In the genomic region with DNA sequence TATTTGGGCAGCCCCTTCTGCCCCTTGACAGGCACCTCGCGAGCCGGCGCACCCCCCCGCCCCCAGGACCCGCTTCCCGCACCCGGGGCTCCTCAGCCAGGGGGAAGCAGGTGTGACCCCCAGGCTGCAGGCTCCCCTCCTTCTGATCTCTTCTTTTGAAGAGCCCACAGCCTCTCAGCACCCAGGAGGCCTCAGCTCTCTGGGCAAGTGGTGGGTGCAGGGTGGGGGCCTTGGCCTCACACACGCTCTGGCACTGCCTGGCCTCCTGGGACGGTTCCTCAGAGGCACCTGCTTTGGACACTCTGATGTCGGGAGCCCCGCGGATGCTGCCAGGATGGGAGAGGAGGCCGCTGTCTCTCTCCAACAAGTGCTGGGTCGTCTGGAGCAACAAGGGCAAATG, we compare ENCODE assay signal across 14 cellular contexts. TPM values are rescaled to one million over a fixed set of nuclear protein-coding genes. Genes with fewer than 3 reads are reported as not detected.
DNase-seq lines count a peak whose midpoint lies in the region; ATAC-seq and TF ChIP-seq lines count a peak whose summit lies in the region.
"Had no signal": no experiment of that assay in that cellular context is flagged by ENCODE, and none has a peak within 500 bp of the region (broad histone marks: within the 10 kb centered on the region; RNA-seq: fewer than 3 reads in every experiment).

No MANE protein-coding gene starts in this region.

- intact Hi-C loops in CD8-positive, alpha-beta T cell (cut with DNase I, micrococcal nuclease), result no loop called here
- intact Hi-C loops in left lung (cut with DNase I), result no loop called here

- no peak for TF ChIP-seq EP300 in suprapubic skin (IDR thresholded peaks at IDR 0.05)

- WGBS in suprapubic skin, result 96% methylated on average over 13 of the region's 15 CpGs

- no peaks in the 10 kb centered on the region for H3K4me1 Mint-ChIP-seq in CD8-positive, alpha-beta T cell (ENCODE audit: low read depth)
- peaks cover 0 to 4% (median 3%) of the 10 kb centered on the region in 3 donors for H3K4me1 Mint-ChIP-seq in CD8-positive, alpha-beta memory T cell

- H3K4me1 ChIP-seq in CD8-positive, alpha-beta T cell (ENCODE audit: insufficient read depth, low read length), result no peaks in the 10 kb centered on the region
- no peaks in the 10 kb centered on the region for H3K4me1 ChIP-seq in Peyer's patch
- peaks cover 0 to 6% of the 10 kb centered on the region in 2 donors for H3K4me1 ChIP-seq in left lung
- peaks cover 34% of the 10 kb centered on the region for H3K4me1 ChIP-seq in suprapubic skin
- H3K4me1 ChIP-seq in CD8-positive, alpha-beta memory T cell (ENCODE audit: insufficient read depth, low read length), result no peaks in the 10 kb centered on the region
- H3K4me1 ChIP-seq: SJCRH30 had no signal

- no peaks in the 10 kb centered on the region for H3K27me3 ChIP-seq in CD8-positive, alpha-beta T cell (ENCODE audit: insufficient read depth, low read length)
- H3K27me3 ChIP-seq in Peyer's patch (no peaks in the 10 kb centered on the region), left lung (no peaks in the 10 kb centered on the region), suprapubic skin (no peaks in the 10 kb centered on the region)
- no peaks in the 10 kb centered on the region for H3K27me3 ChIP-seq in CD8-positive, alpha-beta memory T cell (ENCODE audit: insufficient read depth, low read length, poor library complexity, severe bottlenecking)
- H3K27me3 ChIP-seq: SJCRH30 had no signal

- H3K27ac ChIP-seq in CD8-positive, alpha-beta T cell (ENCODE audit: low read depth, low read length), result no peak overlapping the region
- H3K27ac ChIP-seq in Peyer's patch (no peak overlapping the region), left lung (no peak overlapping the region), suprapubic skin (peak overlapping the region; percentile 16)
- no peak overlapping the region for H3K27ac ChIP-seq in CD8-positive, alpha-beta memory T cell (ENCODE audit: low read depth, low read length)
- H3K27ac ChIP-seq: SJCRH30 had no signal

- DNase-seq in CD8-positive, alpha-beta T cell, result peak in 1 of 7 experiments; percentile 2
- peak in 2 of 3 donors; percentile 31 to 33 for DNase-seq in Peyer's patch
- peak; percentile 28 to 54 for DNase-seq in left lung
- peak in 1 of 2 donors; percentile 59 for DNase-seq in suprapubic skin (ENCODE audit: low spot score in 2 of 2)
- DNase-seq in SKM-1 treated with dmso at 0.1 percent for 144 hours (lab: John Stamatoyannopoulos, UW; ENCODE audit: unreplicated experiment), result no peak
- DNase-seq in DMS114 treated with DMSO at 0.1 percent for 48 hours (lab: John Stamatoyannopoulos, UW; ENCODE audit: unreplicated experiment), result no peak
- no peak for DNase-seq in CD8-positive, alpha-beta memory T cell
- DNase-seq: Kasumi-1, NCI-H1105 treated with DMSO at 0.1 percent for 48 hours, NCI-H187 treated with DMSO at 0.1 percent for 48 hours, NCI-H2171 treated with DMSO at 0.1 percent for 48 hours, NCI-H510A, SJCRH30 had no signal

- peaks cover 68% of the 10 kb centered on the region for H3K36me3 ChIP-seq in CD8-positive, alpha-beta T cell (ENCODE audit: insufficient read depth, low read length)
- H3K36me3 ChIP-seq in Peyer's patch, result peaks cover 0 to 20% (median 0%) of the 10 kb centered on the region in 3 donors
- H3K36me3 ChIP-seq in left lung, result peaks cover 0 to 54% of the 10 kb centered on the region in 2 donors
- peaks cover 27% of the 10 kb centered on the region for H3K36me3 ChIP-seq in suprapubic skin
- H3K36me3 ChIP-seq in CD8-positive, alpha-beta memory T cell (ENCODE audit: insufficient read depth, low read length), result peaks cover 55% of the 10 kb centered on the region
- H3K36me3 ChIP-seq: SJCRH30 had no signal

- H3K27ac Mint-ChIP-seq in CD8-positive, alpha-beta T cell, result peak overlapping the region; percentile 60
- H3K27ac Mint-ChIP-seq in CD8-positive, alpha-beta memory T cell, result no peak overlapping the region

- H3K9me3 ChIP-seq in CD8-positive, alpha-beta T cell (ENCODE audit: low read length), result no peaks in the 10 kb centered on the region
- no peaks in the 10 kb centered on the region for H3K9me3 ChIP-seq in Peyer's patch
- H3K9me3 ChIP-seq in left lung, result no peaks in the 10 kb centered on the region
- no peaks in the 10 kb centered on the region for H3K9me3 ChIP-seq in suprapubic skin
- H3K9me3 ChIP-seq in CD8-positive, alpha-beta memory T cell (ENCODE audit: low read length), result no peaks in the 10 kb centered on the region
- H3K9me3 ChIP-seq: SJCRH30 had no signal

- CTCF ChIA-PET in CD8-positive, alpha-beta T cell (lab: Charles Lee), result no interaction called here
- CTCF ChIA-PET in CD8-positive, alpha-beta memory T cell (lab: Charles Lee), result no interaction called here

- H3K4me3 ChIP-seq in CD8-positive, alpha-beta T cell (ENCODE audit: low read depth, low read length), result no peak overlapping the region
- H3K4me3 ChIP-seq in Peyer's patch (no peak overlapping the region), left lung (no peak overlapping the region), suprapubic skin (no peak overlapping the region)
- no peak overlapping the region for H3K4me3 ChIP-seq in CD8-positive, alpha-beta memory T cell (ENCODE audit: low read length)
- H3K4me3 ChIP-seq: SJCRH30 had no signal

- no peaks in the 10 kb centered on the region for H3K9me3 Mint-ChIP-seq in CD8-positive, alpha-beta T cell
- H3K9me3 Mint-ChIP-seq in CD8-positive, alpha-beta memory T cell, result peaks cover 0 to 6% (median 0%) of the 10 kb centered on the region in 5 donors

- no peaks in the 10 kb centered on the region for H3K27me3 Mint-ChIP-seq in CD8-positive, alpha-beta T cell (ENCODE audit: low read depth)
- peaks cover 0 to 5% of the 10 kb centered on the region in 2 donors for H3K27me3 Mint-ChIP-seq in CD8-positive, alpha-beta memory T cell

- ATAC-seq in CD8-positive, alpha-beta T cell, result no peak
- no peak for ATAC-seq in left lung

- POLR2A ChIA-PET in CD8-positive, alpha-beta T cell (lab: Charles Lee), result no interaction called here
- POLR2A ChIA-PET in CD8-positive, alpha-beta memory T cell (lab: Charles Lee), result no interaction called here

- TF ChIP-seq CTCF in CD8-positive, alpha-beta T cell (IDR thresholded peaks at IDR 0.05), result no peak
- TF ChIP-seq CTCF in Peyer's patch (IDR thresholded peaks at IDR 0.05) (no peak), left lung (IDR thresholded peaks at IDR 0.05) (no peak), suprapubic skin (IDR thresholded peaks at IDR 0.05) (no peak)

- no peak overlapping the region for H3K4me3 Mint-ChIP-seq in CD8-positive, alpha-beta T cell
- H3K4me3 Mint-ChIP-seq in CD8-positive, alpha-beta memory T cell, result no peak overlapping the region

- peaks cover 79% of the 10 kb centered on the region for H3K36me3 Mint-ChIP-seq in CD8-positive, alpha-beta T cell
- peaks cover 6 to 82% (median 17%) of the 10 kb centered on the region in 3 donors for H3K36me3 Mint-ChIP-seq in CD8-positive, alpha-beta memory T cell

- TF ChIP-seq POLR2A in Peyer's patch (IDR thresholded peaks at IDR 0.05) (no peak), suprapubic skin (IDR thresholded peaks at IDR 0.05) (no peak)

RNA-seq across cellular contexts. Expression of a gene that starts 1.5 kb away (rescaled TPM):
- total RNA-seq in CD8-positive, alpha-beta T cell, result 10 to 100 TPM; 12.1 to 16.8 TPM
- total RNA-seq in Peyer's patch (under 1 TPM in 2 of 4 donors, not detected in 2; 0.35 to 0.83 TPM), left lung (1 to 10 TPM; 7.1 to 7.5 TPM), suprapubic skin (1 to 10 TPM in 1 of 4 donors, under 1 TPM in 3; 0.16 to 1.4 (median 0.53) TPM)
- total RNA-seq in CD8-positive, alpha-beta memory T cell, result 1 to 10 TPM; 1.2 to 1.8 TPM
- polyA plus RNA-seq in CD8-positive, alpha-beta memory T cell, result 2.2 TPM
- total RNA-seq: H4 had no signal

Comparison
In these comparisons a context has a peak if more than half of its experiments do, and no peak if none do; other contexts are left out.
1. DNase-seq: peak in Peyer's patch (2 of 3) and left lung (2 of 2); none in SKM-1 treated with dmso at 0.1 percent for 144 hours (single experiment), DMS114 treated with DMSO at 0.1 percent for 48 hours (single experiment) and CD8-positive, alpha-beta memory T cell (0 of 5).